Comparison of ENCODE assay signal across 27 cellular contexts in genomic region chr3:136456196-136456595, GRCh38.
DNase-seq lines count a peak whose midpoint lies in the region; ATAC-seq, FAIRE-seq and TF ChIP-seq lines count a peak whose summit lies in the region.
"Had no signal": no experiment of that assay in that cellular context is flagged by ENCODE, and none has a peak within 500 bp of the region (broad histone marks: within the 10 kb centered on the region; RNA-seq: fewer than 3 reads in every experiment).

No MANE protein-coding gene starts in this region.

- H3K27me3 Mint-ChIP-seq in HFFc6 (ENCODE audit: insufficient read depth): peaks cover 2% of the 10 kb centered on the region; the same call in 1 of the 2 replicates
- no peaks in the 10 kb centered on the region for H3K27me3 Mint-ChIP-seq in natural killer cell treated with Interleukin-12 subunit alpha and Interleukin-12 subunit beta and Interleukin-15 and Interleukin-18, amount 100 ng/mL, for 72 hours

- intact Hi-C loops in ascending aorta (cut with DNase I): no loop called here

- peak; percentile 25 for FAIRE-seq in A204.1 (lab: Jason Lieb, UNC)
- FAIRE-seq: A549, GM12892, HTR-8/SVneo had no signal

- no peaks in the 10 kb centered on the region for H3K4me1 ChIP-seq in effector memory CD4-positive, alpha-beta T cell (ENCODE audit: control insufficient read depth, insufficient read depth, low read length, poor library complexity, severe bottlenecking)
- H3K4me1 ChIP-seq in muscle layer of duodenum (ENCODE audit: control insufficient read depth in 1 of 2, insufficient read depth in 2 of 2, low read length in 2 of 2) (no peaks in the 10 kb centered on the region), ascending aorta (no peaks in the 10 kb centered on the region)
- H3K4me1 ChIP-seq: A549, Peyer's patch had no signal

- peaks cover 16% of the 10 kb centered on the region for H3K36me3 ChIP-seq in effector memory CD4-positive, alpha-beta T cell (ENCODE audit: control insufficient read depth, insufficient read depth, low read length)
- H3K36me3 ChIP-seq in muscle layer of duodenum (ENCODE audit: control insufficient read depth in 1 of 2, insufficient read depth in 2 of 2, low read length in 2 of 2) (peaks cover 8 to 34% of the 10 kb centered on the region in 2 donors), ascending aorta (peaks cover 17 to 55% of the 10 kb centered on the region in 2 donors)

- peaks cover 63% of the 10 kb centered on the region for H3K36me3 Mint-ChIP-seq in HFFc6 (ENCODE audit: low read depth)
- peaks cover 61% of the 10 kb centered on the region for H3K36me3 Mint-ChIP-seq in natural killer cell treated with Interleukin-12 subunit alpha and Interleukin-12 subunit beta and Interleukin-15 and Interleukin-18, amount 100 ng/mL, for 72 hours

- ATAC-seq in natural killer cell treated with Interleukin-12 subunit alpha and Interleukin-12 subunit beta and Interleukin-15 and Interleukin-18, amount 100 ng/mL, for 72 hours: no peak
- ATAC-seq in left lobe of liver: no peak
- ATAC-seq: A549 had no signal

- H3K27ac Mint-ChIP-seq in HFFc6: no peak overlapping the region
- H3K27ac Mint-ChIP-seq in natural killer cell treated with Interleukin-12 subunit alpha and Interleukin-12 subunit beta and Interleukin-15 and Interleukin-18, amount 100 ng/mL, for 72 hours: no peak overlapping the region
- H3K27ac Mint-ChIP-seq: CD14-positive monocyte had no signal

- H3K27ac ChIP-seq in effector memory CD4-positive, alpha-beta T cell (ENCODE audit: insufficient read depth, low read length, poor library complexity, severe bottlenecking): no peak overlapping the region
- no peak overlapping the region for H3K27ac ChIP-seq in muscle layer of duodenum (ENCODE audit: low read length)
- no peak overlapping the region for H3K27ac ChIP-seq in ascending aorta
- H3K27ac ChIP-seq: A549, KMS-11, Peyer's patch, SK-N-MC had no signal

- TF ChIP-seq CTCF in HFFc6 (IDR thresholded peaks at IDR 0.05) (peak; percentile 39; the same call in 1 of the 2 replicates), ascending aorta (IDR thresholded peaks at IDR 0.05) (no peak)

- peaks cover 34% of the 10 kb centered on the region for H3K9me3 Mint-ChIP-seq in HFFc6
- H3K9me3 Mint-ChIP-seq in natural killer cell treated with Interleukin-12 subunit alpha and Interleukin-12 subunit beta and Interleukin-15 and Interleukin-18, amount 100 ng/mL, for 72 hours: peaks cover 13% of the 10 kb centered on the region

- DNase-seq in HFFc6 (no peak), ascending aorta (ENCODE audit: low spot score in 2 of 2) (no peak), left lobe of liver (ENCODE audit: low spot score) (no peak), NCI-H446 treated with DMSO at 0.1 percent for 48 hours (lab: John Stamatoyannopoulos, UW) (no peak)
- DNase-seq in effector memory CD4-positive, alpha-beta T cell: no peak
- no peak for DNase-seq in natural killer cell treated with Interleukin-12 subunit alpha and Interleukin-12 subunit beta and Interleukin-15 and Interleukin-18, amount 100 ng/mL, for 72 hours (ENCODE audit: low spot score)
- DNase-seq: AML-193, Calu3, DMS79 treated with DMSO at 0.1 percent for 48 hours, GF-D8, GOT3, NCI-H1092 treated with DMSO at 0.1 percent for 48 hours, NCI-H1436, NCI-H187, NCI-H2081 treated with DMSO at 0.1 percent for 48 hours, NCI-H526 treated with DMSO at 0.1 percent for 48 hours, Peyer's patch, SHP77 treated with DMSO at 0.1 percent for 48 hours had no signal

- H3K9me3 ChIP-seq in effector memory CD4-positive, alpha-beta T cell (ENCODE audit: control insufficient read depth, low read length): peaks cover 17% of the 10 kb centered on the region
- H3K9me3 ChIP-seq in muscle layer of duodenum (ENCODE audit: control insufficient read depth in 1 of 2, low read length in 2 of 2) (peaks cover 23 to 30% of the 10 kb centered on the region in 2 donors), ascending aorta (peaks cover 25 to 26% of the 10 kb centered on the region in 2 donors)

- no peak overlapping the region for H3K4me3 Mint-ChIP-seq in HFFc6
- no peak overlapping the region for H3K4me3 Mint-ChIP-seq in natural killer cell treated with Interleukin-12 subunit alpha and Interleukin-12 subunit beta and Interleukin-15 and Interleukin-18, amount 100 ng/mL, for 72 hours
- H3K4me3 Mint-ChIP-seq: CD14-positive monocyte had no signal

- no peaks in the 10 kb centered on the region for H3K27me3 ChIP-seq in effector memory CD4-positive, alpha-beta T cell (replicated peaks; ENCODE audit: control insufficient read depth, insufficient read depth, low read length, poor library complexity, severe bottlenecking)
- H3K27me3 ChIP-seq in muscle layer of duodenum (ENCODE audit: low read depth, low read length): no peaks in the 10 kb centered on the region
- H3K27me3 ChIP-seq in ascending aorta: no peaks in the 10 kb centered on the region
- H3K27me3 ChIP-seq: Peyer's patch had no signal

- H3K4me1 Mint-ChIP-seq in HFFc6 (ENCODE audit: low read depth): no peaks in the 10 kb centered on the region
- peaks cover 0 to 10% of the 10 kb centered on the region in 2 donors for H3K4me1 Mint-ChIP-seq in natural killer cell treated with Interleukin-12 subunit alpha and Interleukin-12 subunit beta and Interleukin-15 and Interleukin-18, amount 100 ng/mL, for 72 hours (ENCODE audit: low read depth in 2 of 2)
- H3K4me1 Mint-ChIP-seq: CD14-positive monocyte had no signal

- peak overlapping the region; percentile 18 for H3K4me3 ChIP-seq in effector memory CD4-positive, alpha-beta T cell (ENCODE audit: insufficient read depth, low read depth, low read length, poor library complexity, severe bottlenecking)
- H3K4me3 ChIP-seq in muscle layer of duodenum (ENCODE audit: low read depth in 1 of 2, low read length in 2 of 2) (peak overlapping the region; percentile 22 to 45), ascending aorta (no peak overlapping the region)
- H3K4me3 ChIP-seq: A549, HAP-1, Peyer's patch, SK-N-MC had no signal

Comparison
In these comparisons a context has a peak if more than half of its experiments do, and no peak if none do; other contexts are left out.
1. H3K4me3 ChIP-seq: peak in effector memory CD4-positive, alpha-beta T cell (single experiment) and muscle layer of duodenum (2 of 2); none in ascending aorta (0 of 2).